In the genomic region with DNA sequence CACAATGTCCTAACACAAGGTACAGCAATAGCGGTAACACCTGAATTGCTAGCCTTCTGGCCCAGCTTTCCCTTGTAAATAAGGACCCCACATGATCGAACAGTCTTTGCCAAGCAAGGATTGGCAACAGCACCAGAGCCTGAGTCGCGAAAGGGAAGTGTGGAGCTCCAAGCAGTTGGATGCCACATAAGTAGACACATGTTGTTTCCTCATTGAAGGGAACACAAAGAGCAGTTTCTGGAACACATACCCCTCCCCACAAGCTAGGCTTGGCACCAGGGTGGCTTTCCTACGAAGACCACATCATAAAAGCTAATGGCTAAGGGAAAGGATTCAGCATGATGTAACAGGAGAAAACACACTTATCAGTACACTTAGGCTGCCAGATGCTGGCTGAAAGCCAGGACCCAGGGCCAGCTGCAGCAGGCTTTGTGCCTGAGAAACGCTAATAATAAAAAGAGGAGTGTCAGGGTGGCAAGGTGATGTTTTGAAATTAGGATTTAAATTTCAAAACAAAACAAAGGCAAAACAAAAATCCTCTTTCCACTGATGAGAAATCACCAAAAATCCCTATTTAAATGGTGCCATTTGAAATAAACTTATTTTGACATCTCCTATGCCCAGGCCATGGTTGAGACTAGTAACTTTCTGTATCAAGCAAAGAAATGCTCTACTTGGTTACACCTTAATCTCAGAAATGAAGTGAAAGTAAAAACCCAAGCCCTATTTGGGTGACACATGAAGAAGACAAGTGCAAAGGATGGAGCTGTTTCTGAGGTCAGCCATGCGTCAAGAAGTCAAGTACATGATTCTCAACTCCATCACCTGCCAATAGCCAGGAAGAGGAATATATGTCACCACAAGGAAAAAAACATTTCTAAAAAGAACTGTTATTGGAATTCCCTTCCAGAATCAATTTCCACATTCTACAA, we compare ENCODE assay signal across 8 cellular contexts. TPM values are rescaled to one million over a fixed set of nuclear protein-coding genes. Genes with fewer than 3 reads are reported as not detected.
DNase-seq lines count a peak whose midpoint lies in the region; ATAC-seq and TF ChIP-seq lines count a peak whose summit lies in the region.

No MANE protein-coding gene starts in this region.

- H3K27me3 Mint-ChIP-seq in activated naive CD8-positive, alpha-beta T cell treated with anti-CD3 and anti-CD28 coated beads, Interleukin-2, amount 10 ng/mL, durations not matched to agents 7 days and 5 days: no peaks in the 10 kb centered on the region

- no peaks in the 10 kb centered on the region for H3K9me3 Mint-ChIP-seq in activated naive CD8-positive, alpha-beta T cell treated with anti-CD3 and anti-CD28 coated beads, Interleukin-2, amount 10 ng/mL, durations not matched to agents 7 days and 5 days

- no peak overlapping the region for H3K4me3 ChIP-seq in BJ (ENCODE audit: low read depth, low read length)
- no peak overlapping the region for H3K4me3 ChIP-seq in heart right ventricle
- H3K4me3 ChIP-seq in skeletal muscle cell (ENCODE audit: low read depth, low read length): no peak overlapping the region

- CTCF ChIA-PET in BJ (lab: Yijun Ruan, JAX): interaction anchor here (1.0 to 2.6 kb wide), 7 partner anchors 11 to 176 kb away, joined by 4 to 10 read pairs (median 7); a partner anchor contains a TSS

- H3K36me3 ChIP-seq in BJ (ENCODE audit: control insufficient read depth, insufficient read depth, low read length): peaks cover 8% of the 10 kb centered on the region
- H3K36me3 ChIP-seq in heart right ventricle: peaks cover 0 to 57% (median 11%) of the 10 kb centered on the region in 9 donors

- no peaks in the 10 kb centered on the region for H3K9me3 ChIP-seq in heart right ventricle

- POLR2A ChIA-PET in BJ (lab: Charles Lee): interaction anchor here (0.6 kb wide), 1 partner anchor 10 kb away, joined by 3 read pairs; no protein-coding TSS in a partner anchor
- POLR2A ChIA-PET in activated naive CD8-positive, alpha-beta T cell treated with anti-CD3 and anti-CD28 coated beads, Interleukin-2, amount 10 ng/mL, durations not matched to agents 7 days and 5 days (lab: Charles Lee): interaction anchor here (1.3 kb wide), 1 partner anchor 103 kb away, joined by 3 read pairs; a partner anchor contains a TSS

- intact Hi-C loops in heart right ventricle (cut with DNase I): loop anchor here in 7 of 10 donors (5.0 to 10.0 kb wide), 4 partner anchors 103 to 167 kb away; a partner anchor contains a TSS

- H3K27ac ChIP-seq in heart right ventricle: peak overlapping the region; percentile 50 to 97 (median 72)

- peaks cover 6% of the 10 kb centered on the region for H3K36me3 Mint-ChIP-seq in activated naive CD8-positive, alpha-beta T cell treated with anti-CD3 and anti-CD28 coated beads, Interleukin-2, amount 10 ng/mL, durations not matched to agents 7 days and 5 days

- H3K4me1 ChIP-seq in heart right ventricle: peaks cover 26 to 72% (median 58%) of the 10 kb centered on the region in 9 donors

- H3K27me3 ChIP-seq in BJ (ENCODE audit: control insufficient read depth, insufficient read depth, low read length): no peaks in the 10 kb centered on the region
- H3K27me3 ChIP-seq in heart right ventricle: no peaks in the 10 kb centered on the region

- DNase-seq in BJ (ENCODE audit: low read depth) (peak; percentile 48), NCI-H2107 treated with DMSO at 0.1 percent for 48 hours (lab: John Stamatoyannopoulos, UW; ENCODE audit: unreplicated experiment) (peak; percentile 98), heart right ventricle (peak; percentile 71 to 83), skeletal muscle cell (ENCODE audit: low read depth) (peak; percentile 90)
- no peak for DNase-seq in activated naive CD8-positive, alpha-beta T cell treated with anti-CD3 and anti-CD28 coated beads, Interleukin-2, amount 10 ng/mL, durations not matched to agents 7 days and 5 days

- peaks cover 25% of the 10 kb centered on the region for H3K4me1 Mint-ChIP-seq in activated naive CD8-positive, alpha-beta T cell treated with anti-CD3 and anti-CD28 coated beads, Interleukin-2, amount 10 ng/mL, durations not matched to agents 7 days and 5 days

- peak; percentile 69 for ATAC-seq in GM21390 (IDR thresholded peaks at IDR 0.05; ENCODE audit: unreplicated experiment)
- peak; percentile 46 for ATAC-seq in activated naive CD8-positive, alpha-beta T cell treated with anti-CD3 and anti-CD28 coated beads, Interleukin-2, amount 10 ng/mL, durations not matched to agents 7 days and 5 days (ENCODE audit: low read depth)
- peak; percentile 56 to 85 (median 77) for ATAC-seq in heart right ventricle
- no peak for ATAC-seq in HG02938 (IDR thresholded peaks at IDR 0.05; ENCODE audit: unreplicated experiment)
- no peak for ATAC-seq in GM19324 (IDR thresholded peaks at IDR 0.05; ENCODE audit: low FRiP score, unreplicated experiment)

- peak overlapping the region; percentile 9 for H3K27ac Mint-ChIP-seq in activated naive CD8-positive, alpha-beta T cell treated with anti-CD3 and anti-CD28 coated beads, Interleukin-2, amount 10 ng/mL, durations not matched to agents 7 days and 5 days

- H3K4me3 Mint-ChIP-seq in activated naive CD8-positive, alpha-beta T cell treated with anti-CD3 and anti-CD28 coated beads, Interleukin-2, amount 10 ng/mL, durations not matched to agents 7 days and 5 days: no peak overlapping the region

- TF ChIP-seq CTCF in BJ (IDR thresholded peaks at IDR 0.05; ENCODE audit: insufficient read depth, low read depth, low read length) (no peak), heart right ventricle (IDR thresholded peaks at IDR 0.05) (no peak)

- 17 to 23% methylated on average over 7 of the region's 7 CpGs for WGBS in heart right ventricle, 2 donors

RNA-seq across cellular contexts. Expression of a gene that starts 11.9 kb away (rescaled TPM):
- polyA plus RNA-seq in BJ (2011; rRNA removed) (4.3 and 8.3 TPM in 2 replicates), heart right ventricle (1 to 10 TPM; 2.2 to 2.3 TPM)
- 9.4 and 11.4 TPM in 2 replicates for polyA minus RNA-seq in BJ (2011; rRNA and poly(A)+ RNA removed)
- 1 to 10 TPM; 6.8 to 7.3 TPM for total RNA-seq in activated naive CD8-positive, alpha-beta T cell treated with anti-CD3 and anti-CD28 coated beads, Interleukin-2, amount 10 ng/mL, durations not matched to agents 7 days and 5 days
- 10 to 100 TPM in 2 of 10 donors, 1 to 10 TPM in 8; 3.9 to 11.1 (median 7.2) TPM for total RNA-seq in heart right ventricle

RNA-seq across cellular contexts. Expression of a gene that starts 36.4 kb away (rescaled TPM):
- polyA plus RNA-seq in BJ (2011; rRNA removed) (8.0 and 11.6 TPM in 2 replicates), heart right ventricle (1 to 10 TPM; 1.9 to 5.4 TPM)
- 4.0 and 5.8 TPM in 2 replicates for polyA minus RNA-seq in BJ (2011; rRNA and poly(A)+ RNA removed)
- 10 to 100 TPM in 1 of 2 experiments, 1 to 10 TPM in 1; 7.5 to 10.2 TPM for total RNA-seq in activated naive CD8-positive, alpha-beta T cell treated with anti-CD3 and anti-CD28 coated beads, Interleukin-2, amount 10 ng/mL, durations not matched to agents 7 days and 5 days
- 1 to 10 TPM in 7 of 10 donors, under 1 TPM in 3; 0.49 to 3.0 (median 1.6) TPM for total RNA-seq in heart right ventricle

Comparison
In these comparisons a context has a peak if more than half of its experiments do, and no peak if none do; other contexts are left out.
1. ATAC-seq: peak in GM21390 (single experiment), activated naive CD8-positive, alpha-beta T cell treated with anti-CD3 and anti-CD28 coated beads, Interleukin-2, amount 10 ng/mL, durations not matched to agents 7 days and 5 days (single experiment) and heart right ventricle (8 of 8); none in HG02938 (single experiment) and GM19324 (single experiment).